20 cellular contexts compared by ENCODE assay signal in genomic region chr5:19001527-19001926, GRCh38.
DNase-seq lines count a peak whose midpoint lies in the region; ATAC-seq, FAIRE-seq and TF ChIP-seq lines count a peak whose summit lies in the region.
"Had no signal": no experiment of that assay in that cellular context is flagged by ENCODE, and none has a peak within 500 bp of the region (broad histone marks: within the 10 kb centered on the region; RNA-seq: fewer than 3 reads in every experiment).

No MANE protein-coding gene starts in this region.

- no peak for TF ChIP-seq POLR2A in K562 (conservative IDR thresholded peaks at IDR 0.05)
- no peak for TF ChIP-seq POLR2A in breast epithelium (IDR thresholded peaks at IDR 0.05)

- CTCF ChIA-PET in HEK293 (lab: Yijun Ruan, JAX) = interaction anchor here (0.6 to 1.2 kb wide), 2 partner anchors 15 to 30 kb away, joined by 3 to 4 read pairs; no protein-coding TSS in a partner anchor
- CTCF ChIA-PET in K562 (lab: Yijun Ruan, JAX; ENCODE audit: low intra/inter-chr PET ratio) = no interaction called here

- H3K79me2 ChIP-seq in K562 (ENCODE audit: control insufficient read depth, insufficient read depth, low read length) = no peaks in the 10 kb centered on the region

- intact Hi-C loops in K562 (cut with micrococcal nuclease) (no loop called here), breast epithelium (cut with DNase I; ENCODE audit: low total_unique reads) (no loop called here)

- DNase-seq in DMS 273 (lab: John Stamatoyannopoulos, UW; ENCODE audit: unreplicated experiment) = peak; percentile 88
- peak; percentile 85 for DNase-seq in NCI-H82 (lab: John Stamatoyannopoulos, UW)
- DNase-seq in K562 (ENCODE audit: extremely low read depth in 1 of 4, low spot score in 3 of 4) = no peak
- DNase-seq in 8988T = no peak
- DNase-seq in breast epithelium (ENCODE audit: low spot score in 2 of 2) = no peak
- DNase-seq in GM19238 (ENCODE audit: insufficient read length, low spot score) = no peak
- DNase-seq: AML-193; Caco-2; CD4-positive, alpha-beta T cell; DMS53; DND-41; EL; GOT3; H7 had no signal

- H3K4me1 ChIP-seq in HEK293 (ENCODE audit: control insufficient read depth, insufficient read depth, low read length) (no peaks in the 10 kb centered on the region), K562 (replicated peaks in 1 of 2; ENCODE audit: control insufficient read depth in 2 of 2, insufficient read depth in 2 of 2, low read length in 2 of 2) (no peaks in the 10 kb centered on the region), breast epithelium (no peaks in the 10 kb centered on the region)
- H3K4me1 ChIP-seq: A549, Caco-2 had no signal

- 11% methylated on average over 2 of the region's 2 CpGs for WGBS in K562 (ENCODE audit: insufficient coverage, low coverage, missing lambda C conversion rate)

- no peak for FAIRE-seq in K562 (lab: Jason Lieb, UNC)
- FAIRE-seq: A549, GM12878 had no signal

- no TSS peak for BruUV-seq in K562 (replicated peaks; lab: Mats Ljungman, UMichigan)

- no peak overlapping the region for H3K27ac ChIP-seq in HEK293 (ENCODE audit: extremely low read depth, low read depth, low read length)
- H3K27ac ChIP-seq in K562 (ENCODE audit: extremely low read depth, low read depth, low read length) = no peak overlapping the region
- H3K27ac ChIP-seq in breast epithelium = no peak overlapping the region
- H3K27ac ChIP-seq: A549, C4-2B, KMS-11 had no signal

- H2AFZ ChIP-seq in K562 (ENCODE audit: low read depth, low read length) = no peak overlapping the region

- no peaks in the 10 kb centered on the region for H3K27me3 ChIP-seq in K562 (ENCODE audit: control insufficient read depth in 2 of 2, insufficient read depth in 2 of 2, low read length in 2 of 2)
- H3K27me3 ChIP-seq in breast epithelium = no peaks in the 10 kb centered on the region

- H3K36me3 ChIP-seq in HEK293 (ENCODE audit: control insufficient read depth in 2 of 2, insufficient read depth in 1 of 2, low read length in 2 of 2) = no peaks in the 10 kb centered on the region
- H3K36me3 ChIP-seq in K562 (ENCODE audit: control insufficient read depth, insufficient read depth, low read length) = no peaks in the 10 kb centered on the region
- H3K36me3 ChIP-seq in breast epithelium = no peaks in the 10 kb centered on the region

- POLR2A ChIA-PET in HEK293 (lab: Yijun Ruan, JAX) = no interaction called here
- POLR2A ChIA-PET in K562 (lab: Yijun Ruan, JAX) = no interaction called here

- no peak overlapping the region for H3K4me2 ChIP-seq in K562 (ENCODE audit: insufficient read depth, low read length)
- H3K4me2 ChIP-seq: A549, KMS-11 had no signal

- no peak for ATAC-seq in K562
- ATAC-seq: A549, GM12878, HCT116 had no signal

- no peak overlapping the region for H3K9ac ChIP-seq in K562 (ENCODE audit: insufficient read depth in 1 of 2, low read depth in 2 of 2, low read length in 2 of 2)
- H3K9ac ChIP-seq: KMS-11 had no signal

- in situ Hi-C loops in K562 (cut with MboI) = no loop called here

- H3K4me3 ChIP-seq in HEK293 (ENCODE audit: low read depth, low read length) (no peak overlapping the region), K562 (no peak overlapping the region), breast epithelium (no peak overlapping the region)
- H3K4me3 ChIP-seq: A549, GM12878 had no signal

- H3K9me3 ChIP-seq in HEK293 (ENCODE audit: control insufficient read depth, insufficient read depth, low read depth, low read length) = no peaks in the 10 kb centered on the region
- H3K9me3 ChIP-seq in K562 (replicated peaks; ENCODE audit: control insufficient read depth, insufficient read depth, low read depth, low read length) = no peaks in the 10 kb centered on the region; the same call in 1 of the 2 replicates
- H3K9me3 ChIP-seq in breast epithelium = no peaks in the 10 kb centered on the region
- H3K9me3 ChIP-seq: A549, Caco-2 had no signal

- H3K9me1 ChIP-seq in K562 (ENCODE audit: control insufficient read depth, insufficient read depth, low read length) = no peaks in the 10 kb centered on the region

- TF ChIP-seq RAD21 in K562 (CRISPR knock-in tag; conservative IDR thresholded peaks at IDR 0.05 in 1 of 2, IDR thresholded peaks at IDR 0.05 in 1 of 2) = no peak

- no peaks in the 10 kb centered on the region for H4K20me1 ChIP-seq in K562 (replicated peaks; ENCODE audit: control insufficient read depth, insufficient read depth, low read length)

- no peak for TF ChIP-seq EP300 in K562 (IDR thresholded peaks at IDR 0.05; ENCODE audit: low read length)

- TF ChIP-seq CTCF in HEK293 (tag by site-specific recombination; IDR thresholded peaks at IDR 0.05) (no peak), K562 (IDR thresholded peaks at IDR 0.05 in 2 of 3, conservative IDR thresholded peaks at IDR 0.05 in 1 of 3; ENCODE audit: insufficient read depth in 2 of 3, low read depth in 1 of 3, low read length in 3 of 3) (no peak), breast epithelium (IDR thresholded peaks at IDR 0.05) (no peak)

TF ChIP-seq in HEK293, 187 proteins besides CTCF, POLR2A, EP300 and RAD21:
- TF ChIP-seq HOXA7 (CRISPR knock-in tag; IDR thresholded peaks at IDR 0.05; ENCODE audit: borderline replicate concordance) (no peak), ZNF416 (tag by site-specific recombination; IDR thresholded peaks at IDR 0.05) (no peak), ATF2 (tag by site-specific recombination; IDR thresholded peaks at IDR 0.05; ENCODE audit: low read depth) (0 out of 2 replicates have a peak, but pooled peaks have one; percentile 27), ZNF626 (tag by site-specific recombination; IDR thresholded peaks at IDR 0.05) (no peak), ZNF488 (tag by site-specific recombination; IDR thresholded peaks at IDR 0.05) (no peak)

TF ChIP-seq in K562, 482 proteins besides CTCF, POLR2A, EP300 and RAD21:
- peak; percentile 53; the same call in 1 of the 2 replicates for TF ChIP-seq CEBPG (CRISPR knock-in tag; IDR thresholded peaks at IDR 0.05)
- peak; percentile 45 to 79; a peak in 2 of 4 replicates for TF ChIP-seq CEBPG (tag; conservative IDR thresholded peaks at IDR 0.05 in 1 of 2, IDR thresholded peaks at IDR 0.05 in 1 of 2)
- peak in 1 of 2 experiments; percentile 17; a peak in 1 of 4 replicates for TF ChIP-seq TRIM24 (IDR thresholded peaks at IDR 0.05)
- TF ChIP-seq BHLHE40 (IDR thresholded peaks at IDR 0.05; ENCODE audit: low read length) = no peak
- no peak for TF ChIP-seq SFPQ (IDR thresholded peaks at IDR 0.05; ENCODE audit: low read depth, low read length)
- TF ChIP-seq MAZ (CRISPR knock-in tag; conservative IDR thresholded peaks at IDR 0.05 in 1 of 2, IDR thresholded peaks at IDR 0.05 in 1 of 2) = no peak
- TF ChIP-seq NR2C2 (CRISPR knock-in tag; IDR thresholded peaks at IDR 0.05) = no peak
- TF ChIP-seq NR2C2 (tag; IDR thresholded peaks at IDR 0.05) = peak; percentile 49; the same call in 1 of the 2 replicates
- peak; percentile 62; the same call in 1 of the 2 replicates for TF ChIP-seq ATF4 (CRISPR knock-in tag; IDR thresholded peaks at IDR 0.05)
- no peak for TF ChIP-seq HOXB6 (CRISPR knock-in tag; IDR thresholded peaks at IDR 0.05; ENCODE audit: borderline replicate concordance)
- TF ChIP-seq ATF3 (IDR thresholded peaks at IDR 0.05) = peak; percentile 28; the same call in 1 of the 2 replicates
- TF ChIP-seq ATF3 (CRISPR knock-in tag; conservative IDR thresholded peaks at IDR 0.05) = no peak
- no peak for TF ChIP-seq ZNF212 (CRISPR knock-in tag; IDR thresholded peaks at IDR 0.05)
- TF ChIP-seq ZNF121 (CRISPR knock-in tag; conservative IDR thresholded peaks at IDR 0.05) = no peak

Comparison
In these comparisons a context has a peak if more than half of its experiments do, and no peak if none do; other contexts are left out.
1. DNase-seq: peak in DMS 273 (single experiment) and NCI-H82 (single experiment); none in K562 (0 of 4), 8988T (single experiment), breast epithelium (0 of 2) and GM19238 (single experiment).